In the genomic region with DNA sequence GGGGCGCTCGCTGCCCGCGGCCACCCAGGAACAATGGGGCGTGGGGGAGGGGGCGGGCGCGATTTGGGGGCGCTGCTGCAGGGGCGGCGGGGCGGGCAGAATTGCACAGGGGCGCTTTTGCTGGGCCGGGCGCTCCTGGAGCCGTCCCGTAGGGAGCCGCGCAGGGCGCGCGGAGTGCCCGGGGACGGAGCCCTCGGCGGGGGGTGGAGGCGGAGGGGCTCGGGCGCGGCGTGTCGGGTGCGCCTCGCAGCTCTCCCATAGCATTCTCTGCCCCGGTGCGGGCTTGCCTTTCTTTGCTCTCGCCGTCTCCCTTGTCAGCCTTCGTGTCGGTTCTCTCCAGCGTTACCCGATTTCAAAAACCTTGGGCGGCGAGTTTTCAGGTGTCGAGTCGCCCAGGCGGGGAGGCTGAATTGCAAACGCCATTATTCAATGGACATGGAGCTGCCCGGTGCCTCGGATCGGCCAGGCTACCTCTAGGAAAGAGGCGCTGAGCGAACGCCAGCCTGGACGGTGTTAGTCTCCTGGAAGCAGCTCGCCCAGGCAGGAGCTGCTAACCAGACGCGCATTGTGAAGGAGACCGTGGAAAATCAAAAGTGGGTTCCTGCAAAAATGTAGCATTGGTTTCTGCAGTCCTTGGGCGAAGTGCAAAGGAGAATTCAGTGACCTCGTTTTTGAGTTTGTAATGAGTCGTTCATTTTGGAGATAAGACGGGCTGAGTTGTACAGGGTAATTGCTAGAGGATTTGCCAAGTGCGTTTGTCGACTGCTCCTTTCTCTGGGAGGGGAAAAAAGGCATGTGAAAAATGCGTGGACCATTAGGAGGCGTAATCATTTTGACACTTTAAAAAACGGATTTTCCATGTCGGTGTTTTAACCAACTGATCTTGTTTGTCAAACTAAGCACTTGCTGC, we compare ENCODE assay signal across 8 cellular contexts. TPM values are rescaled to one million over a fixed set of nuclear protein-coding genes. Genes with fewer than 3 reads are reported as not detected.
A peak's percentile ranks its signal among the peaks of the same experiment; 100 is the strongest.
DNase-seq lines count a peak whose midpoint lies in the region; ATAC-seq and TF ChIP-seq lines count a peak whose summit lies in the region.

No MANE protein-coding gene starts in this region.

- peaks cover 29% of the 10 kb centered on the region; the same call in 1 of the 2 replicates for H3K79me2 ChIP-seq in HCT116 (ENCODE audit: insufficient read depth, low read length)

- H2AFZ ChIP-seq in HCT116 (ENCODE audit: low read depth, low read length, poor library complexity, severe bottlenecking), result no peak overlapping the region

- H4K20me1 ChIP-seq in HCT116 (ENCODE audit: insufficient read depth), result no peaks in the 10 kb centered on the region

- peak overlapping the region; percentile 97 for H3K4me2 ChIP-seq in HCT116 (ENCODE audit: low read length)

- peak; percentile 46 for ATAC-seq in HCT116
- peak; percentile 39 for ATAC-seq in esophagus mucosa

- CTCF ChIA-PET in HCT116 (lab: Charles Lee), result interaction anchor here (1.3 kb wide), 1 partner anchor 72 kb away, joined by 4 read pairs; no protein-coding TSS in a partner anchor

- WGBS in thyroid gland, 2 donors, result 1% methylated on average over 25 to 32 of the region's 69 CpGs

- BruUV-seq in HCT116 (replicated peaks; lab: Mats Ljungman, UMichigan), result no TSS peak

- H3K9me3 ChIP-seq in ES-I3 (ENCODE audit: control insufficient read depth, insufficient read depth, low read length) (no peaks in the 10 kb centered on the region), HCT116 (ENCODE audit: control insufficient read depth in 1 of 2, insufficient read depth in 1 of 2, low read depth in 1 of 2, low read length in 2 of 2) (no peaks in the 10 kb centered on the region), muscle layer of duodenum (ENCODE audit: control insufficient read depth in 1 of 2, low read length in 2 of 2) (no peaks in the 10 kb centered on the region), thyroid gland (no peaks in the 10 kb centered on the region)

- H3K27ac ChIP-seq in HCT116 (ENCODE audit: low read depth, low read length) (peak overlapping the region; percentile 72), muscle layer of duodenum (ENCODE audit: low read length) (peak overlapping the region; percentile 28), thyroid gland (peak overlapping the region; percentile 94 to 97 (median 96))

- POLR2A ChIA-PET in HCT116 (lab: Charles Lee), result no interaction called here

- H3K36me3 ChIP-seq in ES-I3 (ENCODE audit: insufficient read depth, low read length) (0 out of 2 replicates have a peak, but pooled peaks cover 2% of the 10 kb centered on the region), HCT116 (ENCODE audit: control insufficient read depth in 1 of 2, insufficient read depth in 2 of 2, low read length in 2 of 2) (no peaks in the 10 kb centered on the region), muscle layer of duodenum (ENCODE audit: control insufficient read depth in 1 of 2, insufficient read depth in 2 of 2, low read length in 2 of 2) (no peaks in the 10 kb centered on the region), thyroid gland (no peaks in the 10 kb centered on the region)

- intact Hi-C loops in HCT116 (cut with micrococcal nuclease) (loop anchor here (5.0 kb wide), 1 partner anchor 99 kb away; a partner anchor contains a TSS), thyroid gland (cut with DNase I) (no loop called here)

- H3K4me3 ChIP-seq in HCT116 (replicated peaks in 1 of 2; ENCODE audit: low read depth in 1 of 2, low read length in 2 of 2) (peak overlapping the region; percentile 73 to 78), muscle layer of duodenum (ENCODE audit: low read depth in 1 of 2, low read length in 2 of 2) (peak overlapping the region; percentile 72 to 90), thyroid gland (replicated peaks in 1 of 3) (peak overlapping the region; percentile 59 to 86 (median 75))

- no peaks in the 10 kb centered on the region for H3K9me2 ChIP-seq in HCT116 (ENCODE audit: insufficient read depth)

- DNase-seq in HCT116 (ENCODE audit: low read depth, low spot score), result no peak
- DNase-seq in NCI-H2107 (lab: John Stamatoyannopoulos, UW), result peak; percentile 40
- peak; percentile 24 for DNase-seq in activated CD8-positive, alpha-beta memory T cell treated with anti-CD3 and anti-CD28 coated beads, Interleukin-2, amount 50 U/mL, for 4 hours
- DNase-seq in thyroid gland, result peak; percentile 58 to 65
- DNase-seq in hepatic stellate cell (ENCODE audit: low spot score), result no peak

- peaks cover 14% of the 10 kb centered on the region for H3K4me1 ChIP-seq in ES-I3 (ENCODE audit: insufficient read depth, low read length)
- H3K4me1 ChIP-seq in HCT116 (ENCODE audit: control insufficient read depth in 1 of 2, insufficient read depth in 2 of 2, low read length in 2 of 2), result peaks cover 14 to 29% of the 10 kb centered on the region in 2 experiments
- peaks cover 3 to 9% of the 10 kb centered on the region in 2 donors for H3K4me1 ChIP-seq in muscle layer of duodenum (ENCODE audit: control insufficient read depth in 1 of 2, insufficient read depth in 2 of 2, low read length in 2 of 2)
- peaks cover 3 to 10% of the 10 kb centered on the region in 2 donors for H3K4me1 ChIP-seq in thyroid gland

- TF ChIP-seq POLR2A in HCT116 (IDR thresholded peaks at IDR 0.05; ENCODE audit: borderline replicate concordance, extremely low read depth, insufficient read depth, insufficient read length), result no peak
- peak in 1 of 2 donors; percentile 12 for TF ChIP-seq POLR2A in thyroid gland (IDR thresholded peaks at IDR 0.05)

- no peaks in the 10 kb centered on the region for H3K27me3 ChIP-seq in HCT116 (ENCODE audit: insufficient read depth, low read length)
- no peaks in the 10 kb centered on the region for H3K27me3 ChIP-seq in muscle layer of duodenum (ENCODE audit: low read depth, low read length)
- H3K27me3 ChIP-seq in thyroid gland, result no peaks in the 10 kb centered on the region

- H3K9ac ChIP-seq in ES-I3 (ENCODE audit: low read depth, low read length) (peak overlapping the region; percentile 63), HCT116 (ENCODE audit: low read length) (peak overlapping the region; percentile 62)

- TF ChIP-seq RAD21 in HCT116 (IDR thresholded peaks at IDR 0.05; ENCODE audit: low read depth), result no peak

- TF ChIP-seq CTCF in HCT116 (IDR thresholded peaks at IDR 0.05 in 2 of 3, conservative IDR thresholded peaks at IDR 0.05 in 1 of 3; ENCODE audit: borderline replicate concordance in 1 of 3, insufficient read depth in 1 of 3, low read depth in 2 of 3, low read length in 2 of 3) (no peak), thyroid gland (IDR thresholded peaks at IDR 0.05) (peak in 2 of 6 experiments; percentile 5 to 13)

- RAD21 ChIA-PET in HCT116 (lab: Charles Lee; ENCODE audit: low non-redundant PET in 1 of 2, low total read pairs in 2 of 2, uncharacterized antibody in 2 of 2, unreplicated experiment in 2 of 2), result no interaction called here

TF ChIP-seq in HCT116, 20 proteins besides CTCF, POLR2A, EP300 and RAD21:
- TF ChIP-seq SP1 (IDR thresholded peaks at IDR 0.05; ENCODE audit: low read depth) (no peak), CEBPB (IDR thresholded peaks at IDR 0.05; ENCODE audit: low read depth) (no peak)
- TF ChIP-seq, protein P1, sequence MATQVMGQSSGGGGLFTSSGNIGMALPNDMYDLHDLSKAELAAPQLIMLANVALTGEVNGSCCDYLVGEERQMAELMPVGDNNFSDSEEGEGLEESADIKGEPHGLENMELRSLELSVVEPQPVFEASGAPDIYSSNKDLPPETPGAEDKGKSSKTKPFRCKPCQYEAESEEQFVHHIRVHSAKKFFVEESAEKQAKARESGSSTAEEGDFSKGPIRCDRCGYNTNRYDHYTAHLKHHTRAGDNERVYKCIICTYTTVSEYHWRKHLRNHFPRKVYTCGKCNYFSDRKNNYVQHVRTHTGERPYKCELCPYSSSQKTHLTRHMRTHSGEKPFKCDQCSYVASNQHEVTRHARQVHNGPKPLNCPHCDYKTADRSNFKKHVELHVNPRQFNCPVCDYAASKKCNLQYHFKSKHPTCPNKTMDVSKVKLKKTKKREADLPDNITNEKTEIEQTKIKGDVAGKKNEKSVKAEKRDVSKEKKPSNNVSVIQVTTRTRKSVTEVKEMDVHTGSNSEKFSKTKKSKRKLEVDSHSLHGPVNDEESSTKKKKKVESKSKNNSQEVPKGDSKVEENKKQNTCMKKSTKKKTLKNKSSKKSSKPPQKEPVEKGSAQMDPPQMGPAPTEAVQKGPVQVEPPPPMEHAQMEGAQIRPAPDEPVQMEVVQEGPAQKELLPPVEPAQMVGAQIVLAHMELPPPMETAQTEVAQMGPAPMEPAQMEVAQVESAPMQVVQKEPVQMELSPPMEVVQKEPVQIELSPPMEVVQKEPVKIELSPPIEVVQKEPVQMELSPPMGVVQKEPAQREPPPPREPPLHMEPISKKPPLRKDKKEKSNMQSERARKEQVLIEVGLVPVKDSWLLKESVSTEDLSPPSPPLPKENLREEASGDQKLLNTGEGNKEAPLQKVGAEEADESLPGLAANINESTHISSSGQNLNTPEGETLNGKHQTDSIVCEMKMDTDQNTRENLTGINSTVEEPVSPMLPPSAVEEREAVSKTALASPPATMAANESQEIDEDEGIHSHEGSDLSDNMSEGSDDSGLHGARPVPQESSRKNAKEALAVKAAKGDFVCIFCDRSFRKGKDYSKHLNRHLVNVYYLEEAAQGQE (IDR thresholded peaks at IDR 0.05; ENCODE audit: low read depth), result no peak
- TF ChIP-seq, protein P2, sequence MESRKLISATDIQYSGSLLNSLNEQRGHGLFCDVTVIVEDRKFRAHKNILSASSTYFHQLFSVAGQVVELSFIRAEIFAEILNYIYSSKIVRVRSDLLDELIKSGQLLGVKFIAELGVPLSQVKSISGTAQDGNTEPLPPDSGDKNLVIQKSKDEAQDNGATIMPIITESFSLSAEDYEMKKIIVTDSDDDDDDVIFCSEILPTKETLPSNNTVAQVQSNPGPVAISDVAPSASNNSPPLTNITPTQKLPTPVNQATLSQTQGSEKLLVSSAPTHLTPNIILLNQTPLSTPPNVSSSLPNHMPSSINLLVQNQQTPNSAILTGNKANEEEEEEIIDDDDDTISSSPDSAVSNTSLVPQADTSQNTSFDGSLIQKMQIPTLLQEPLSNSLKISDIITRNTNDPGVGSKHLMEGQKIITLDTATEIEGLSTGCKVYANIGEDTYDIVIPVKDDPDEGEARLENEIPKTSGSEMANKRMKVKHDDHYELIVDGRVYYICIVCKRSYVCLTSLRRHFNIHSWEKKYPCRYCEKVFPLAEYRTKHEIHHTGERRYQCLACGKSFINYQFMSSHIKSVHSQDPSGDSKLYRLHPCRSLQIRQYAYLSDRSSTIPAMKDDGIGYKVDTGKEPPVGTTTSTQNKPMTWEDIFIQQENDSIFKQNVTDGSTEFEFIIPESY (IDR thresholded peaks at IDR 0.05; ENCODE audit: extremely low read depth, insufficient replicate concordance, low read length), result no peak

RNA-seq across cellular contexts. Expression of a gene that starts 0.6 kb away (rescaled TPM):
- total RNA-seq in HCT116 (2021; ENCODE audit: unreplicated experiment) (21.6 TPM), esophagus mucosa (34.9 TPM), thyroid gland (10 to 100 TPM; 39.9 to 75.4 (median 62.9) TPM)
- 10.3 and 10.8 TPM in 2 replicates for polyA plus RNA-seq in HCT116 (2012)

Comparison
In these comparisons a context has a peak if more than half of its experiments do, and no peak if none do; other contexts are left out.
1. DNase-seq: peak in NCI-H2107 (single experiment), activated CD8-positive, alpha-beta memory T cell treated with anti-CD3 and anti-CD28 coated beads, Interleukin-2, amount 50 U/mL, for 4 hours (single experiment) and thyroid gland (2 of 2); none in HCT116 (single experiment) and hepatic stellate cell (single experiment).
2. H3K27ac ChIP-seq: peak in every context shown above with its lines; median percentile 96 in thyroid gland; 72 in HCT116; 28 in muscle layer of duodenum.
3. Peak in every context shown above with its lines, with median percentiles within 50 percentile points of each other: H3K4me3 ChIP-seq.